In the genomic region with DNA sequence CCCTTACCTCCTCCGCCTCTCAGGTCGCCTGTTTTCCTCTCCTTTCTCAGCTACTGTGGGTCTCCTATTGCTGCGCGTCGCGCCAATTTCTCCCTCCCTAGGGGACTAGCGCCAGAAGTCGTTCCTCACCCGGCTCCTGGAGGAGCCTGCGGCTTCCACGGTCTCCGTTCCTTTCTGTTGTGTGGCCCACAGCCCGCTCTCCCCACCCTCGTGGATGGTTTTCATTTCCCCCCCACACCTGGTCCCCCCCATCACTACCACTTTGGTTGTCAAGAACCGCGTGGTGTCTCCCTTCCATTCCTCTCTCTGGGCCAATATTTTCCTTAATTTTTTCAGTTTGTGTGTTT, we compare ENCODE assay signal across 8 cellular contexts. TPM values are rescaled to one million over a fixed set of nuclear protein-coding genes. Genes with fewer than 3 reads are reported as not detected.
DNase-seq lines count a peak whose midpoint lies in the region; ATAC-seq, FAIRE-seq and TF ChIP-seq lines count a peak whose summit lies in the region.

No MANE protein-coding gene starts in this region.

- CTCF ChIA-PET in CD4-positive, alpha-beta memory T cell (lab: Charles Lee; ENCODE audit: partially characterized antibody) = interaction anchor here (1.1 to 2.2 kb wide), 3 partner anchors 29 to 68 kb away, joined by 3 to 5 read pairs (median 4); no protein-coding TSS in a partner anchor
- CTCF ChIA-PET in activated CD4-positive, alpha-beta T cell treated with anti-CD3 and anti-CD28 coated beads, Interleukin-2, amount 10 ng/mL, durations not matched to agents 7 days and 5 days (lab: Charles Lee) = interaction anchor here (0.5 to 0.6 kb wide), 2 partner anchors 7 to 95 kb away, joined by 3 to 4 read pairs; no protein-coding TSS in a partner anchor

- peak overlapping the region; percentile 84 to 99 for H3K4me3 ChIP-seq in CD4-positive, alpha-beta memory T cell (ENCODE audit: low read length in 2 of 2)
- peak overlapping the region; percentile 63 for H3K4me3 ChIP-seq in ovary

- H3K4me3 Mint-ChIP-seq in CD4-positive, alpha-beta memory T cell = peak overlapping the region; percentile 97 to 99 (median 98)
- peak overlapping the region; percentile 97 for H3K4me3 Mint-ChIP-seq in activated CD4-positive, alpha-beta T cell treated with anti-CD3 and anti-CD28 coated beads, Interleukin-2, amount 10 ng/mL, durations not matched to agents 7 days and 5 days

- peaks cover 66% of the 10 kb centered on the region for H3K4me1 ChIP-seq in CD4-positive, alpha-beta memory T cell (ENCODE audit: insufficient read depth, low read length)
- peaks cover 7% of the 10 kb centered on the region for H3K4me1 ChIP-seq in ovary (ENCODE audit: insufficient read depth)

- no peak for TF ChIP-seq EP300 in ovary (IDR thresholded peaks at IDR 0.05)

- no peaks in the 10 kb centered on the region for H3K9me3 ChIP-seq in CD4-positive, alpha-beta memory T cell (ENCODE audit: control insufficient read depth in 1 of 2, low read length in 2 of 2)
- H3K9me3 ChIP-seq in ovary = no peaks in the 10 kb centered on the region

- no peak for DNase-seq in CD4-positive, alpha-beta memory T cell
- DNase-seq in activated CD4-positive, alpha-beta T cell treated with anti-CD3 and anti-CD28 coated beads, Interleukin-2, amount 10 ng/mL, durations not matched to agents 7 days and 5 days = no peak
- DNase-seq in frontal cortex (ENCODE audit: low spot score in 2 of 2) = peak; percentile 16 to 17
- DNase-seq in ovary = no peak
- DNase-seq in NOMO-1 treated with DMSO at 0.1 percent for 48 hours (lab: John Stamatoyannopoulos, UW; ENCODE audit: unreplicated experiment) = no peak
- no peak for DNase-seq in NCI-H1105 treated with DMSO at 0.1 percent for 48 hours (lab: John Stamatoyannopoulos, UW)

- POLR2A ChIA-PET in CD4-positive, alpha-beta memory T cell (lab: Charles Lee; ENCODE audit: partially characterized antibody) = interaction anchor here (1.0 to 3.2 kb wide), 8 partner anchors 10 to 77 kb away, joined by 3 to 19 read pairs (median 5); partner anchors contain the start of gene SMYD3
- POLR2A ChIA-PET in activated CD4-positive, alpha-beta T cell treated with anti-CD3 and anti-CD28 coated beads, Interleukin-2, amount 10 ng/mL, durations not matched to agents 7 days and 5 days (lab: Charles Lee) = interaction anchor here (0.7 kb wide), 1 partner anchor 42 kb away, joined by 6 read pairs; no protein-coding TSS in a partner anchor

- WGBS in ovary, 3 donors = 0 to 1% (median 0%) methylated on average over 16 of the region's 16 CpGs

- H3K36me3 ChIP-seq in CD4-positive, alpha-beta memory T cell (ENCODE audit: insufficient read depth, low read length) = peaks cover 3% of the 10 kb centered on the region
- H3K36me3 ChIP-seq in ovary = no peaks in the 10 kb centered on the region

- no peak for TF ChIP-seq CTCF in ovary (IDR thresholded peaks at IDR 0.05)

- peak overlapping the region; percentile 92 for H3K27ac ChIP-seq in CD4-positive, alpha-beta memory T cell (ENCODE audit: low read depth, low read length)
- peak overlapping the region; percentile 92 to 93 for H3K27ac ChIP-seq in ovary

- intact Hi-C loops in CD4-positive, alpha-beta memory T cell (cut with micrococcal nuclease) = loop anchor here (1.0 to 5.0 kb wide), 7 partner anchors 35 to 1704 kb away; partner anchors contain the start of genes HNRNPU and SMYD3
- intact Hi-C loops in ovary (cut with DNase I) = loop anchor here in 3 of 4 donors (5.0 to 10.0 kb wide), 3 partner anchors 128 to 1732 kb away; partner anchors contain the start of gene COX20 (in 1 of the 3)

- H3K27me3 Mint-ChIP-seq in CD4-positive, alpha-beta memory T cell = no peaks in the 10 kb centered on the region
- no peaks in the 10 kb centered on the region for H3K27me3 Mint-ChIP-seq in activated CD4-positive, alpha-beta T cell treated with anti-CD3 and anti-CD28 coated beads, Interleukin-2, amount 10 ng/mL, durations not matched to agents 7 days and 5 days

- ATAC-seq in GM19043 (IDR thresholded peaks at IDR 0.05; ENCODE audit: low read depth, unreplicated experiment) (peak; percentile 8), HG03139 (IDR thresholded peaks at IDR 0.05; ENCODE audit: unreplicated experiment) (peak; percentile 14)

- TF ChIP-seq POLR2A in ovary (IDR thresholded peaks at IDR 0.05) = no peak

- no peaks in the 10 kb centered on the region for H3K27me3 ChIP-seq in CD4-positive, alpha-beta memory T cell (ENCODE audit: insufficient read depth, low read length)
- H3K27me3 ChIP-seq in ovary = no peaks in the 10 kb centered on the region

- peaks cover 0 to 2% (median 0%) of the 10 kb centered on the region in 8 donors for H3K9me3 Mint-ChIP-seq in CD4-positive, alpha-beta memory T cell
- H3K9me3 Mint-ChIP-seq in activated CD4-positive, alpha-beta T cell treated with anti-CD3 and anti-CD28 coated beads, Interleukin-2, amount 10 ng/mL, durations not matched to agents 7 days and 5 days = no peaks in the 10 kb centered on the region

- no peak for FAIRE-seq in frontal cortex (lab: Jason Lieb, UNC)

- H3K36me3 Mint-ChIP-seq in CD4-positive, alpha-beta memory T cell = peaks cover 7 to 36% of the 10 kb centered on the region in 2 donors
- peaks cover 14% of the 10 kb centered on the region for H3K36me3 Mint-ChIP-seq in activated CD4-positive, alpha-beta T cell treated with anti-CD3 and anti-CD28 coated beads, Interleukin-2, amount 10 ng/mL, durations not matched to agents 7 days and 5 days (ENCODE audit: low read depth)

- H3K27ac Mint-ChIP-seq in CD4-positive, alpha-beta memory T cell = peak overlapping the region; percentile 89 to 99 (median 97)
- peak overlapping the region; percentile 98 for H3K27ac Mint-ChIP-seq in activated CD4-positive, alpha-beta T cell treated with anti-CD3 and anti-CD28 coated beads, Interleukin-2, amount 10 ng/mL, durations not matched to agents 7 days and 5 days

- peaks cover 31 to 73% (median 49%) of the 10 kb centered on the region in 4 donors for H3K4me1 Mint-ChIP-seq in CD4-positive, alpha-beta memory T cell
- peaks cover 52% of the 10 kb centered on the region for H3K4me1 Mint-ChIP-seq in activated CD4-positive, alpha-beta T cell treated with anti-CD3 and anti-CD28 coated beads, Interleukin-2, amount 10 ng/mL, durations not matched to agents 7 days and 5 days

RNA-seq across cellular contexts. Expression of gene CNST, which starts 0.5 kb away (rescaled TPM):
- 100 to 1,000 TPM in 1 of 2 experiments, 10 to 100 TPM in 1; 97.8 to 103 TPM for total RNA-seq in CD4-positive, alpha-beta memory T cell
- 10 to 100 TPM; 36.2 to 58.3 TPM for polyA plus RNA-seq in CD4-positive, alpha-beta memory T cell
- total RNA-seq in activated CD4-positive, alpha-beta T cell treated with anti-CD3 and anti-CD28 coated beads, Interleukin-2, amount 10 ng/mL, durations not matched to agents 7 days and 5 days = 10 to 100 TPM; 32.8 to 36.7 TPM
- total RNA-seq in frontal cortex (34.2 TPM), ovary (10 to 100 TPM; 16.0 to 31.2 (median 23.5) TPM)
- polyA plus RNA-seq in ovary = 10 to 100 TPM in 1 of 2 donors, 1 to 10 TPM in 1; 8.7 to 17.3 TPM

RNA-seq across cellular contexts. Expression of gene TFB2M, which starts 0.7 kb away (rescaled TPM):
- total RNA-seq in CD4-positive, alpha-beta memory T cell = 1 to 10 TPM; 8.8 to 9.6 TPM
- polyA plus RNA-seq in CD4-positive, alpha-beta memory T cell = 10 to 100 TPM; 16.4 to 29.0 TPM
- 10 to 100 TPM in 1 of 2 experiments, 1 to 10 TPM in 1; 9.4 to 10.1 TPM for total RNA-seq in activated CD4-positive, alpha-beta T cell treated with anti-CD3 and anti-CD28 coated beads, Interleukin-2, amount 10 ng/mL, durations not matched to agents 7 days and 5 days
- total RNA-seq in frontal cortex (22.0 TPM), ovary (1 to 10 TPM; 7.1 to 9.8 (median 9.0) TPM)
- 1 to 10 TPM; 7.6 to 9.4 TPM for polyA plus RNA-seq in ovary

RNA-seq across cellular contexts. Expression of gene SMYD3, which starts 59.7 kb away (rescaled TPM):
- total RNA-seq in CD4-positive, alpha-beta memory T cell = 10 to 100 TPM; 19.5 to 19.7 TPM
- 10 to 100 TPM; 26.0 to 28.9 TPM for polyA plus RNA-seq in CD4-positive, alpha-beta memory T cell
- 10 to 100 TPM; 17.1 TPM for total RNA-seq in activated CD4-positive, alpha-beta T cell treated with anti-CD3 and anti-CD28 coated beads, Interleukin-2, amount 10 ng/mL, durations not matched to agents 7 days and 5 days
- 32.2 TPM for total RNA-seq in frontal cortex
- total RNA-seq in ovary = 10 to 100 TPM; 10.8 to 19.2 (median 13.7) TPM
- 10 to 100 TPM; 13.1 to 24.0 TPM for polyA plus RNA-seq in ovary

Comparison
In these comparisons a context has a peak if more than half of its experiments do, and no peak if none do; other contexts are left out.
1. DNase-seq: peak in frontal cortex (2 of 2); none in CD4-positive, alpha-beta memory T cell (0 of 5), activated CD4-positive, alpha-beta T cell treated with anti-CD3 and anti-CD28 coated beads, Interleukin-2, amount 10 ng/mL, durations not matched to agents 7 days and 5 days (single experiment), ovary (0 of 5), NOMO-1 treated with DMSO at 0.1 percent for 48 hours (single experiment) and NCI-H1105 treated with DMSO at 0.1 percent for 48 hours (single experiment).